ENCODE assay signal across 1 cellular context in genomic region chr6:96897396-96898240, GRCh38.
A peak's percentile ranks its signal among the peaks of the same experiment; 100 is the strongest.
TF ChIP-seq lines count a peak whose summit lies in the region.

Gene NDUFAF4, minus strand, starts transcription at chr6:96897891. Its CDS starts 90 bp downstream, at chr6:96897801.

TF ChIP-seq in HepG2, 621 proteins besides CTCF, POLR2A, EP300 and RAD21 (continued from another document and continues in another):
- TF ChIP-seq RAD51 (IDR thresholded peaks at IDR 0.05; ENCODE audit: borderline replicate concordance), result no peak
- TF ChIP-seq ZNF572 (CRISPR knock-in tag; IDR thresholded peaks at IDR 0.05), result no peak
- peak; percentile 53 for TF ChIP-seq STAG1 (CRISPR knock-in tag; IDR thresholded peaks at IDR 0.05)
- TF ChIP-seq ZNF512 (CRISPR knock-in tag; IDR thresholded peaks at IDR 0.05), result no peak; the same call in 1 of the 2 replicates
- TF ChIP-seq ZNF17 (CRISPR knock-in tag; IDR thresholded peaks at IDR 0.05), result peak; percentile 88; the same call in 1 of the 2 replicates
- TF ChIP-seq ATF7 (IDR thresholded peaks at IDR 0.05), result no peak
- no peak for TF ChIP-seq ATF7 (CRISPR knock-in tag; IDR thresholded peaks at IDR 0.05)
- TF ChIP-seq PBX2 (CRISPR knock-in tag; IDR thresholded peaks at IDR 0.05), result no peak
- 0 out of 2 replicates have a peak, but pooled peaks have one; percentile 10 for TF ChIP-seq ZNF530 (CRISPR knock-in tag; IDR thresholded peaks at IDR 0.05; ENCODE audit: low read depth)
- TF ChIP-seq ZBTB44 (CRISPR knock-in tag; IDR thresholded peaks at IDR 0.05), result no peak
- TF ChIP-seq ZBTB49 (CRISPR knock-in tag; IDR thresholded peaks at IDR 0.05; ENCODE audit: borderline replicate concordance), result no peak
- TF ChIP-seq ZNF160 (CRISPR knock-in tag; IDR thresholded peaks at IDR 0.05), result no peak
- no peak for TF ChIP-seq FLYWCH1 (CRISPR knock-in tag; IDR thresholded peaks at IDR 0.05)
- no peak for TF ChIP-seq ELF1 (CRISPR knock-in tag; IDR thresholded peaks at IDR 0.05)
- TF ChIP-seq RNF219 (CRISPR knock-in tag; IDR thresholded peaks at IDR 0.05), result peak; percentile 65; the same call in 1 of the 2 replicates
- TF ChIP-seq ZNF83 (CRISPR knock-in tag; IDR thresholded peaks at IDR 0.05; ENCODE audit: borderline replicate concordance), result no peak
- TF ChIP-seq ZSCAN30 (CRISPR knock-in tag; IDR thresholded peaks at IDR 0.05), result no peak
- 0 out of 2 replicates have a peak, but pooled peaks have one; percentile 55 for TF ChIP-seq ZNF20 (CRISPR knock-in tag; IDR thresholded peaks at IDR 0.05)
- no peak for TF ChIP-seq ZZZ3 (CRISPR knock-in tag; IDR thresholded peaks at IDR 0.05; ENCODE audit: borderline replicate concordance)
- TF ChIP-seq ELK4 (CRISPR knock-in tag; IDR thresholded peaks at IDR 0.05; ENCODE audit: borderline replicate concordance), result no peak
- TF ChIP-seq ZSCAN21 (CRISPR knock-in tag; IDR thresholded peaks at IDR 0.05; ENCODE audit: borderline replicate concordance), result peak; percentile 87; the same call in 1 of the 2 replicates
- TF ChIP-seq AFF4 (CRISPR knock-in tag; IDR thresholded peaks at IDR 0.05), result no peak
- no peak for TF ChIP-seq HOXA9 (CRISPR knock-in tag; IDR thresholded peaks at IDR 0.05; ENCODE audit: borderline replicate concordance)
- peak; percentile 25; the same call in 1 of the 2 replicates for TF ChIP-seq ZNF431 (CRISPR knock-in tag; IDR thresholded peaks at IDR 0.05; ENCODE audit: borderline replicate concordance, low read depth)
- no peak for TF ChIP-seq ZNF235 (CRISPR knock-in tag; IDR thresholded peaks at IDR 0.05; ENCODE audit: borderline replicate concordance)
- TF ChIP-seq SOX13 (IDR thresholded peaks at IDR 0.05), result no peak
- no peak for TF ChIP-seq SOX13 (CRISPR knock-in tag; conservative IDR thresholded peaks at IDR 0.05 in 1 of 2, IDR thresholded peaks at IDR 0.05 in 1 of 2)
- TF ChIP-seq MLXIP (CRISPR knock-in tag; IDR thresholded peaks at IDR 0.05; ENCODE audit: borderline replicate concordance), result no peak
- TF ChIP-seq TOE1 (CRISPR knock-in tag; IDR thresholded peaks at IDR 0.05), result peak; percentile 38; the same call in 1 of the 2 replicates
- peak; percentile 90; the same call in 2 of the 3 replicates for TF ChIP-seq MXI1 (IDR thresholded peaks at IDR 0.05; ENCODE audit: borderline replicate concordance, low read depth, low read length)
- TF ChIP-seq ESRRA (CRISPR knock-in tag; IDR thresholded peaks at IDR 0.05; ENCODE audit: low read depth), result peak; percentile 84
- TF ChIP-seq SAP130 (CRISPR knock-in tag; IDR thresholded peaks at IDR 0.05; ENCODE audit: low read depth), result peak; percentile 90
- TF ChIP-seq MAFF (IDR thresholded peaks at IDR 0.05; ENCODE audit: low read depth, low read length), result no peak
- no peak for TF ChIP-seq TP53 (CRISPR knock-in tag; conservative IDR thresholded peaks at IDR 0.05)
- no peak for TF ChIP-seq ZNF326 (CRISPR knock-in tag; IDR thresholded peaks at IDR 0.05; ENCODE audit: borderline replicate concordance)
- no peak for TF ChIP-seq E2F5 (CRISPR knock-in tag; conservative IDR thresholded peaks at IDR 0.05)
- no peak for TF ChIP-seq ZNF207 (IDR thresholded peaks at IDR 0.05; ENCODE audit: borderline replicate concordance)
- no peak for TF ChIP-seq NFYB (CRISPR knock-in tag; IDR thresholded peaks at IDR 0.05)
- TF ChIP-seq ZBTB1 (CRISPR knock-in tag; IDR thresholded peaks at IDR 0.05; ENCODE audit: borderline replicate concordance), result no peak
- TF ChIP-seq GRHL1 (CRISPR knock-in tag; conservative IDR thresholded peaks at IDR 0.05), result no peak
- no peak for TF ChIP-seq MYNN (CRISPR knock-in tag; IDR thresholded peaks at IDR 0.05; ENCODE audit: low read depth)
- no peak for TF ChIP-seq ZNF576 (CRISPR knock-in tag; IDR thresholded peaks at IDR 0.05)
